1 cellular context compared by ENCODE assay signal in the genomic region with DNA sequence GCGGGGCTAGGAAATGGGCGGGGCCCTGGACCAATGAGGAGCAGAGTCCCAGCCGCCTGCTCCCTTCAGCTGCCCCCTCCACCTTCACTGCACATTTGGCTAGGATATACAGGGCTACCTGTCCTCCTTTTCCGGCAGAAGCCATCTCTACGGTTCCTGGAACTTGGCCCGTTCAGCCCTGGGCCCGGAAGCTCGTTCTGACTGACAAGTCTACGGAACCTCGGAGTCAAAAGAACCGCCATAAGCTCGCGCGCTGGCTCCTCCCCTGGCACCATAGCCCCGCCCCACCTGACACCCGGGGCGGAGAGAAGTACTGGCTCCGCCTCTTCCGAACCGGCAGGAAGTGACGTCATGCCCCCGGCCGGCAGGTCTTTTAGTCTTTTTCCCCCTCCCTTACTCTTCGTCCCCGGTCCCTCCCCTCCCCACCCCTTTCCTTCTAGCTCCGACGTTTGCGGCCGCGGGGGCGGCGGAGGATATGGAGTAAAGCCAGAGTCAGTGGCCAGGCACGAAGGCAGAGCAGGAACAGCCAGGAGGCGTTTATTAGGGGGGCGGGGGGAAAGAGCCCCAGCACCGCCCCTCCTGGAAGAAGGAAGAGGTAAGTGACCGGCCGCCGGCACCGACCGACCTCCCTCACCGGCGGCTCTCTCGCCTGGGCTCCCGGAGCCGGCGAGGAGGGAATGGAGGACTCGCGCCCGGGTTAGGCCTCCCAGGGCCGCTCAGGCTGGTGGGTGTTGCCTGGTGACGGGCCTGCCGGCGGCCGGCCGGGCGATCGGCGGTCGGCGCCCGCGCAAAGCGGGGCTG.
TF ChIP-seq lines count a peak whose summit lies in the region.

A gene (minus strand): TSS at position 278 of the 801 bp plus-strand sequence. CDS start 3 bp downstream, at position 275.
A gene with protein sequence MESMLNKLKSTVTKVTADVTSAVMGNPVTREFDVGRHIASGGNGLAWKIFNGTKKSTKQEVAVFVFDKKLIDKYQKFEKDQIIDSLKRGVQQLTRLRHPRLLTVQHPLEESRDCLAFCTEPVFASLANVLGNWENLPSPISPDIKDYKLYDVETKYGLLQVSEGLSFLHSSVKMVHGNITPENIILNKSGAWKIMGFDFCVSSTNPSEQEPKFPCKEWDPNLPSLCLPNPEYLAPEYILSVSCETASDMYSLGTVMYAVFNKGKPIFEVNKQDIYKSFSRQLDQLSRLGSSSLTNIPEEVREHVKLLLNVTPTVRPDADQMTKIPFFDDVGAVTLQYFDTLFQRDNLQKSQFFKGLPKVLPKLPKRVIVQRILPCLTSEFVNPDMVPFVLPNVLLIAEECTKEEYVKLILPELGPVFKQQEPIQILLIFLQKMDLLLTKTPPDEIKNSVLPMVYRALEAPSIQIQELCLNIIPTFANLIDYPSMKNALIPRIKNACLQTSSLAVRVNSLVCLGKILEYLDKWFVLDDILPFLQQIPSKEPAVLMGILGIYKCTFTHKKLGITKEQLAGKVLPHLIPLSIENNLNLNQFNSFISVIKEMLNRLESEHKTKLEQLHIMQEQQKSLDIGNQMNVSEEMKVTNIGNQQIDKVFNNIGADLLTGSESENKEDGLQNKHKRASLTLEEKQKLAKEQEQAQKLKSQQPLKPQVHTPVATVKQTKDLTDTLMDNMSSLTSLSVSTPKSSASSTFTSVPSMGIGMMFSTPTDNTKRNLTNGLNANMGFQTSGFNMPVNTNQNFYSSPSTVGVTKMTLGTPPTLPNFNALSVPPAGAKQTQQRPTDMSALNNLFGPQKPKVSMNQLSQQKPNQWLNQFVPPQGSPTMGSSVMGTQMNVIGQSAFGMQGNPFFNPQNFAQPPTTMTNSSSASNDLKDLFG (plus strand): TSS at position 376 of the 801 bp plus-strand sequence. CDS start 15,794 bp downstream, outside the sequence.

TF ChIP-seq in GM12878, 131 proteins besides CTCF, POLR2A, EP300 and RAD21 (continued from another document):
- TF ChIP-seq, protein P1, sequence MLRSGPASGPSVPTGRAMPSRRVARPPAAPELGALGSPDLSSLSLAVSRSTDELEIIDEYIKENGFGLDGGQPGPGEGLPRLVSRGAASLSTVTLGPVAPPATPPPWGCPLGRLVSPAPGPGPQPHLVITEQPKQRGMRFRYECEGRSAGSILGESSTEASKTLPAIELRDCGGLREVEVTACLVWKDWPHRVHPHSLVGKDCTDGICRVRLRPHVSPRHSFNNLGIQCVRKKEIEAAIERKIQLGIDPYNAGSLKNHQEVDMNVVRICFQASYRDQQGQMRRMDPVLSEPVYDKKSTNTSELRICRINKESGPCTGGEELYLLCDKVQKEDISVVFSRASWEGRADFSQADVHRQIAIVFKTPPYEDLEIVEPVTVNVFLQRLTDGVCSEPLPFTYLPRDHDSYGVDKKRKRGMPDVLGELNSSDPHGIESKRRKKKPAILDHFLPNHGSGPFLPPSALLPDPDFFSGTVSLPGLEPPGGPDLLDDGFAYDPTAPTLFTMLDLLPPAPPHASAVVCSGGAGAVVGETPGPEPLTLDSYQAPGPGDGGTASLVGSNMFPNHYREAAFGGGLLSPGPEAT (IDR thresholded peaks at IDR 0.05; ENCODE audit: low read depth): peak; percentile 31; the same call in 1 of the 2 replicates
- TF ChIP-seq SIN3A (IDR thresholded peaks at IDR 0.05; ENCODE audit: low read depth, low read length) (peak; percentile 81), TARDBP (IDR thresholded peaks at IDR 0.05; ENCODE audit: borderline replicate concordance) (no peak), ZSCAN29 (IDR thresholded peaks at IDR 0.05) (no peak), ZZZ3 (IDR thresholded peaks at IDR 0.05; ENCODE audit: control insufficient read depth, insufficient read length, low read depth) (no peak), RAD51 (IDR thresholded peaks at IDR 0.05) (0 out of 2 replicates have a peak, but pooled peaks have one; percentile 22), RBBP5 (conservative IDR thresholded peaks at IDR 0.05) (no peak), BHLHE40 (IDR thresholded peaks at IDR 0.05; ENCODE audit: borderline replicate concordance in 1 of 2, low read depth in 2 of 2, low read length in 1 of 2) (0 out of 4 replicates have a peak, but pooled peaks of 1 of the 2 experiments have one; percentile 23), SPI1 (IDR thresholded peaks at IDR 0.05; ENCODE audit: borderline replicate concordance, insufficient read depth, low read depth, low read length) (peak; percentile 8; the same call in 1 of the 2 replicates)
- TF ChIP-seq, protein P2, sequence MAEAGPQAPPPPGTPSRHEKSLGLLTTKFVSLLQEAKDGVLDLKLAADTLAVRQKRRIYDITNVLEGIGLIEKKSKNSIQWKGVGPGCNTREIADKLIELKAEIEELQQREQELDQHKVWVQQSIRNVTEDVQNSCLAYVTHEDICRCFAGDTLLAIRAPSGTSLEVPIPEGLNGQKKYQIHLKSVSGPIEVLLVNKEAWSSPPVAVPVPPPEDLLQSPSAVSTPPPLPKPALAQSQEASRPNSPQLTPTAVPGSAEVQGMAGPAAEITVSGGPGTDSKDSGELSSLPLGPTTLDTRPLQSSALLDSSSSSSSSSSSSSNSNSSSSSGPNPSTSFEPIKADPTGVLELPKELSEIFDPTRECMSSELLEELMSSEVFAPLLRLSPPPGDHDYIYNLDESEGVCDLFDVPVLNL (IDR thresholded peaks at IDR 0.05; ENCODE audit: low read depth, low read length): peak; percentile 77
- TF ChIP-seq, protein P3, sequence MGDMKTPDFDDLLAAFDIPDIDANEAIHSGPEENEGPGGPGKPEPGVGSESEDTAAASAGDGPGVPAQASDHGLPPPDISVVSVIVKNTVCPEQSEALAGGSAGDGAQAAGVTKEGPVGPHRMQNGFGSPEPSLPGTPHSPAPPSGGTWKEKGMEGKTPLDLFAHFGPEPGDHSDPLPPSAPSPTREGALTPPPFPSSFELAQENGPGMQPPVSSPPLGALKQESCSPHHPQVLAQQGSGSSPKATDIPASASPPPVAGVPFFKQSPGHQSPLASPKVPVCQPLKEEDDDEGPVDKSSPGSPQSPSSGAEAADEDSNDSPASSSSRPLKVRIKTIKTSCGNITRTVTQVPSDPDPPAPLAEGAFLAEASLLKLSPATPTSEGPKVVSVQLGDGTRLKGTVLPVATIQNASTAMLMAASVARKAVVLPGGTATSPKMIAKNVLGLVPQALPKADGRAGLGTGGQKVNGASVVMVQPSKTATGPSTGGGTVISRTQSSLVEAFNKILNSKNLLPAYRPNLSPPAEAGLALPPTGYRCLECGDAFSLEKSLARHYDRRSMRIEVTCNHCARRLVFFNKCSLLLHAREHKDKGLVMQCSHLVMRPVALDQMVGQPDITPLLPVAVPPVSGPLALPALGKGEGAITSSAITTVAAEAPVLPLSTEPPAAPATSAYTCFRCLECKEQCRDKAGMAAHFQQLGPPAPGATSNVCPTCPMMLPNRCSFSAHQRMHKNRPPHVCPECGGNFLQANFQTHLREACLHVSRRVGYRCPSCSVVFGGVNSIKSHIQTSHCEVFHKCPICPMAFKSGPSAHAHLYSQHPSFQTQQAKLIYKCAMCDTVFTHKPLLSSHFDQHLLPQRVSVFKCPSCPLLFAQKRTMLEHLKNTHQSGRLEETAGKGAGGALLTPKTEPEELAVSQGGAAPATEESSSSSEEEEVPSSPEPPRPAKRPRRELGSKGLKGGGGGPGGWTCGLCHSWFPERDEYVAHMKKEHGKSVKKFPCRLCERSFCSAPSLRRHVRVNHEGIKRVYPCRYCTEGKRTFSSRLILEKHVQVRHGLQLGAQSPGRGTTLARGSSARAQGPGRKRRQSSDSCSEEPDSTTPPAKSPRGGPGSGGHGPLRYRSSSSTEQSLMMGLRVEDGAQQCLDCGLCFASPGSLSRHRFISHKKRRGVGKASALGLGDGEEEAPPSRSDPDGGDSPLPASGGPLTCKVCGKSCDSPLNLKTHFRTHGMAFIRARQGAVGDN (IDR thresholded peaks at IDR 0.05): no peak
- TF ChIP-seq, protein P4, sequence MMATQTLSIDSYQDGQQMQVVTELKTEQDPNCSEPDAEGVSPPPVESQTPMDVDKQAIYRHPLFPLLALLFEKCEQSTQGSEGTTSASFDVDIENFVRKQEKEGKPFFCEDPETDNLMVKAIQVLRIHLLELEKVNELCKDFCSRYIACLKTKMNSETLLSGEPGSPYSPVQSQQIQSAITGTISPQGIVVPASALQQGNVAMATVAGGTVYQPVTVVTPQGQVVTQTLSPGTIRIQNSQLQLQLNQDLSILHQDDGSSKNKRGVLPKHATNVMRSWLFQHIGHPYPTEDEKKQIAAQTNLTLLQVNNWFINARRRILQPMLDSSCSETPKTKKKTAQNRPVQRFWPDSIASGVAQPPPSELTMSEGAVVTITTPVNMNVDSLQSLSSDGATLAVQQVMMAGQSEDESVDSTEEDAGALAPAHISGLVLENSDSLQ (IDR thresholded peaks at IDR 0.05): peak; percentile 95
- TF ChIP-seq, protein P5, sequence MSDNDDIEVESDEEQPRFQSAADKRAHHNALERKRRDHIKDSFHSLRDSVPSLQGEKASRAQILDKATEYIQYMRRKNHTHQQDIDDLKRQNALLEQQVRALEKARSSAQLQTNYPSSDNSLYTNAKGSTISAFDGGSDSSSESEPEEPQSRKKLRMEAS (IDR thresholded peaks at IDR 0.05; ENCODE audit: low read depth, low read length): no peak
TF ChIP-seq in GM12878: peak in this region for 33.
